In genomic region chr6:148548065-148548748, GRCh38 we compare ENCODE assay signal across 1 cellular context.
TF ChIP-seq lines count a peak whose summit lies in the region.

No MANE protein-coding gene starts in this region.

TF ChIP-seq in IMR-90, 13 proteins besides CTCF, POLR2A, EP300 and RAD21 (continued from another document):
- TF ChIP-seq NFE2L2 (IDR thresholded peaks at IDR 0.05; ENCODE audit: low read depth, low read length), result no peak
- TF ChIP-seq MXI1 (IDR thresholded peaks at IDR 0.05; ENCODE audit: borderline replicate concordance, low read depth, low read length), result no peak
- no peak for TF ChIP-seq RCOR1 (IDR thresholded peaks at IDR 0.05; ENCODE audit: insufficient replicate concordance, low read length)
- no peak for TF ChIP-seq CHD1 (IDR thresholded peaks at IDR 0.05; ENCODE audit: low read depth, low read length)
- TF ChIP-seq, protein P1, sequence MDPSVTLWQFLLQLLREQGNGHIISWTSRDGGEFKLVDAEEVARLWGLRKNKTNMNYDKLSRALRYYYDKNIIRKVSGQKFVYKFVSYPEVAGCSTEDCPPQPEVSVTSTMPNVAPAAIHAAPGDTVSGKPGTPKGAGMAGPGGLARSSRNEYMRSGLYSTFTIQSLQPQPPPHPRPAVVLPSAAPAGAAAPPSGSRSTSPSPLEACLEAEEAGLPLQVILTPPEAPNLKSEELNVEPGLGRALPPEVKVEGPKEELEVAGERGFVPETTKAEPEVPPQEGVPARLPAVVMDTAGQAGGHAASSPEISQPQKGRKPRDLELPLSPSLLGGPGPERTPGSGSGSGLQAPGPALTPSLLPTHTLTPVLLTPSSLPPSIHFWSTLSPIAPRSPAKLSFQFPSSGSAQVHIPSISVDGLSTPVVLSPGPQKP (IDR thresholded peaks at IDR 0.05; ENCODE audit: borderline replicate concordance, low read depth, low read length), result no peak
- TF ChIP-seq RFX5 (IDR thresholded peaks at IDR 0.05; ENCODE audit: low read depth, low read length), result no peak
- no peak for TF ChIP-seq BHLHE40 (IDR thresholded peaks at IDR 0.05; ENCODE audit: low read depth, low read length)
- no peak for TF ChIP-seq MAFK (IDR thresholded peaks at IDR 0.05; ENCODE audit: low read depth, low read length)
- TF ChIP-seq USF2 (IDR thresholded peaks at IDR 0.05; ENCODE audit: low read depth, low read length), result no peak
